8 cellular contexts compared by ENCODE assay signal in the genomic region with DNA sequence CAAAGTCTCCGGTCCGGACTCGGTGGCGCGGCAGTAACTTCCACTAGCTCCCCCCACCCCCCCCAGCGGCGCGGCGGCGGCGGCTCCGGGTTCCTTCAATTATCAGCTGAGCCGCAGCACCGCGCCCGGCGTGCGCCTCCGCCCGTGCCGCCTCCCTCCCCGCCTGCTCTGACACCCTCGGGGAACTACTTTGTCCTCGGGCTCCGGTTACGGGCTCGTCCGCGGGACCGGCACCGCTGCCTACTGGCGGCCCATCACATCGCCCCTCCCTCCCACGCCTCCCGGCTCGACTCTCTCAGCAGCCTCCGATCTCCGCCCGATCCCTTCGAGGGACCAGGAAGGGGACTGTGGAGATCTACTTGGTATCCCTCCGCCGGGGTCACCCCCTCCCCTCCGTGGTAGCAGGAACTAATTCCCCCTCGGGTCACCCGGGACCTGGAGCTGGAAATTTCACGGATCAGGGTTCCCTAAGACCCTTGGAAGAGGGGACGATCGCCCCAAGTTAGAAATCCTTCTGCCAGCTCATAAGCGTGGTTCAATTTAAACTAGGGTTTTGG. TPM values are rescaled to one million over a fixed set of nuclear protein-coding genes. Genes with fewer than 3 reads are reported as not detected.
DNase-seq lines count a peak whose midpoint lies in the region; ATAC-seq and TF ChIP-seq lines count a peak whose summit lies in the region.

A gene (minus strand): TSS at position 118 of the 557 bp plus-strand sequence. CDS start 41,930 bp downstream, outside the sequence.

- WGBS in liver: under 1% methylated on average over 49 of the region's 49 CpGs

- TF ChIP-seq RAD21 in liver (IDR thresholded peaks at IDR 0.05): peak in 1 of 2 donors; percentile 17

- no peaks in the 10 kb centered on the region for H3K27me3 ChIP-seq in BLaER1 treated with 17β-estradiol and CSF1 and Interleukin-3, amounts not matched to agents 10 nM and 100 nM
- H3K27me3 ChIP-seq in liver (ENCODE audit: control insufficient read depth in 4 of 4, insufficient read depth in 4 of 4, low read length in 3 of 4): no peaks in the 10 kb centered on the region

- H3K36me3 ChIP-seq in BLaER1 treated with 17β-estradiol and CSF1 and Interleukin-3, amounts not matched to agents 10 nM and 100 nM: peaks cover 11 to 27% (median 20%) of the 10 kb centered on the region in 11 experiments; a peak in 21 of 22 replicates
- H3K36me3 ChIP-seq in liver (ENCODE audit: control insufficient read depth in 4 of 4, insufficient read depth in 3 of 4, low read depth in 1 of 4, low read length in 3 of 4): peaks cover 0 to 5% (median 3%) of the 10 kb centered on the region in 4 donors

- H3K4me2 ChIP-seq in BLaER1 treated with 17β-estradiol and CSF1 and Interleukin-3, amounts not matched to agents 10 nM and 100 nM: peak within 1 kb of the TSS; percentile 89 to 98 (median 95)

- peaks cover 21 to 53% (median 40%) of the 10 kb centered on the region in 10 experiments for H3K4me1 ChIP-seq in BLaER1 treated with 17β-estradiol and CSF1 and Interleukin-3, amounts not matched to agents 10 nM and 100 nM
- H3K4me1 ChIP-seq in liver (ENCODE audit: control insufficient read depth in 4 of 4, insufficient read depth in 4 of 4, low read length in 3 of 4): peaks cover 0 to 26% (median 15%) of the 10 kb centered on the region in 4 donors

- H3K9ac ChIP-seq in BLaER1 treated with 17β-estradiol and CSF1 and Interleukin-3, amounts not matched to agents 10 nM and 100 nM: peak within 1 kb of the TSS; percentile 89 to 100 (median 96)
- H3K9ac ChIP-seq in liver (ENCODE audit: low read depth in 1 of 2, low read length in 2 of 2): peak within 1 kb of the TSS; percentile 87 to 93

- no peak for TF ChIP-seq CTCF in liver (IDR thresholded peaks at IDR 0.05; ENCODE audit: low read depth, low read length, missing input control)

- peak; percentile 60 for ATAC-seq in GM19328 (IDR thresholded peaks at IDR 0.05; ENCODE audit: unreplicated experiment)
- ATAC-seq in HG03520 (IDR thresholded peaks at IDR 0.05; ENCODE audit: unreplicated experiment): peak; percentile 57

- H4K20me1 ChIP-seq in BLaER1 treated with 17β-estradiol and CSF1 and Interleukin-3, amounts not matched to agents 10 nM and 100 nM: peaks cover 34 to 45% (median 39%) of the 10 kb centered on the region in 11 experiments

- peak within 1 kb of the TSS; percentile 75 to 99 (median 94) for H3K4me3 ChIP-seq in BLaER1 treated with 17β-estradiol and CSF1 and Interleukin-3, amounts not matched to agents 10 nM and 100 nM
- peak within 1 kb of the TSS; percentile 85 to 96 (median 91) for H3K4me3 ChIP-seq in liver (ENCODE audit: low read depth in 1 of 3, low read length in 3 of 3)

- H3K9me3 ChIP-seq in BLaER1 treated with 17β-estradiol and CSF1 and Interleukin-3, amounts not matched to agents 10 nM and 100 nM (replicated peaks in 1 of 11): no peaks in the 10 kb centered on the region
- no peaks in the 10 kb centered on the region for H3K9me3 ChIP-seq in liver (ENCODE audit: control insufficient read depth in 4 of 4, low read length in 3 of 4)

- H3K27ac ChIP-seq in BLaER1 treated with 17β-estradiol and CSF1 and Interleukin-3, amounts not matched to agents 10 nM and 100 nM: peak within 1 kb of the TSS; percentile 87 to 99 (median 97)
- H3K27ac ChIP-seq in liver (ENCODE audit: low read depth in 1 of 2, low read length in 2 of 2): peak within 1 kb of the TSS; percentile 87 to 91

- peak; percentile 90 for DNase-seq in NCI-H748 treated with DMSO at 0.1 percent for 48 hours (lab: John Stamatoyannopoulos, UW)
- peak; percentile 83 to 86 for DNase-seq in activated CD4-positive, alpha-beta T cell treated with anti-CD3 and anti-CD28 coated beads, Interleukin-2, amount 50 U/mL, for 4 hours
- peak; percentile 93 to 98 for DNase-seq in dermis microvascular lymphatic vessel endothelial cell (ENCODE audit: low read depth in 2 of 2)
- peak; percentile 88 for DNase-seq in stimulated activated CD4-positive, alpha-beta T cell treated with anti-CD3 and anti-CD28 coated beads, Interleukin-4, amount 100 ng/mL, for 24 hours

TF ChIP-seq in liver, 16 proteins besides CTCF, POLR2A, EP300 and RAD21:
- TF ChIP-seq, protein P1, sequence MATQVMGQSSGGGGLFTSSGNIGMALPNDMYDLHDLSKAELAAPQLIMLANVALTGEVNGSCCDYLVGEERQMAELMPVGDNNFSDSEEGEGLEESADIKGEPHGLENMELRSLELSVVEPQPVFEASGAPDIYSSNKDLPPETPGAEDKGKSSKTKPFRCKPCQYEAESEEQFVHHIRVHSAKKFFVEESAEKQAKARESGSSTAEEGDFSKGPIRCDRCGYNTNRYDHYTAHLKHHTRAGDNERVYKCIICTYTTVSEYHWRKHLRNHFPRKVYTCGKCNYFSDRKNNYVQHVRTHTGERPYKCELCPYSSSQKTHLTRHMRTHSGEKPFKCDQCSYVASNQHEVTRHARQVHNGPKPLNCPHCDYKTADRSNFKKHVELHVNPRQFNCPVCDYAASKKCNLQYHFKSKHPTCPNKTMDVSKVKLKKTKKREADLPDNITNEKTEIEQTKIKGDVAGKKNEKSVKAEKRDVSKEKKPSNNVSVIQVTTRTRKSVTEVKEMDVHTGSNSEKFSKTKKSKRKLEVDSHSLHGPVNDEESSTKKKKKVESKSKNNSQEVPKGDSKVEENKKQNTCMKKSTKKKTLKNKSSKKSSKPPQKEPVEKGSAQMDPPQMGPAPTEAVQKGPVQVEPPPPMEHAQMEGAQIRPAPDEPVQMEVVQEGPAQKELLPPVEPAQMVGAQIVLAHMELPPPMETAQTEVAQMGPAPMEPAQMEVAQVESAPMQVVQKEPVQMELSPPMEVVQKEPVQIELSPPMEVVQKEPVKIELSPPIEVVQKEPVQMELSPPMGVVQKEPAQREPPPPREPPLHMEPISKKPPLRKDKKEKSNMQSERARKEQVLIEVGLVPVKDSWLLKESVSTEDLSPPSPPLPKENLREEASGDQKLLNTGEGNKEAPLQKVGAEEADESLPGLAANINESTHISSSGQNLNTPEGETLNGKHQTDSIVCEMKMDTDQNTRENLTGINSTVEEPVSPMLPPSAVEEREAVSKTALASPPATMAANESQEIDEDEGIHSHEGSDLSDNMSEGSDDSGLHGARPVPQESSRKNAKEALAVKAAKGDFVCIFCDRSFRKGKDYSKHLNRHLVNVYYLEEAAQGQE (IDR thresholded peaks at IDR 0.05): peak; percentile 35
- no peak for TF ChIP-seq FOXA1 (IDR thresholded peaks at IDR 0.05)
- no peak for TF ChIP-seq HNF4G (IDR thresholded peaks at IDR 0.05)
- peak; percentile 48 to 52 for TF ChIP-seq HNF4A (conservative IDR thresholded peaks at IDR 0.05)
- peak; percentile 61 for TF ChIP-seq SP1 (IDR thresholded peaks at IDR 0.05)
- peak in 1 of 2 donors; percentile 25 for TF ChIP-seq JUND (IDR thresholded peaks at IDR 0.05)
- TF ChIP-seq TAF1 (conservative IDR thresholded peaks at IDR 0.05): peak; percentile 20
- TF ChIP-seq NR2F2 (IDR thresholded peaks at IDR 0.05): peak; percentile 99
- TF ChIP-seq, protein P2, sequence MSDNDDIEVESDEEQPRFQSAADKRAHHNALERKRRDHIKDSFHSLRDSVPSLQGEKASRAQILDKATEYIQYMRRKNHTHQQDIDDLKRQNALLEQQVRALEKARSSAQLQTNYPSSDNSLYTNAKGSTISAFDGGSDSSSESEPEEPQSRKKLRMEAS (IDR thresholded peaks at IDR 0.05): peak; percentile 28
- peak; percentile 43 to 82 for TF ChIP-seq GABPA (IDR thresholded peaks at IDR 0.05 in 1 of 2, conservative IDR thresholded peaks at IDR 0.05 in 1 of 2)
- TF ChIP-seq FOXA2 (IDR thresholded peaks at IDR 0.05): no peak
- peak; percentile 49 to 68 for TF ChIP-seq RXRA (IDR thresholded peaks at IDR 0.05)
- TF ChIP-seq EGR1 (IDR thresholded peaks at IDR 0.05; ENCODE audit: low read depth in 2 of 2): peak; percentile 67 to 73

RNA-seq across cellular contexts. Expression of the gene that starts here (rescaled TPM):
- total RNA-seq in dermis microvascular lymphatic vessel endothelial cell (212 and 240 TPM in 2 replicates), liver (100 to 1,000 TPM; 114 to 128 TPM)
- 10 to 100 TPM; 13.9 to 20.3 TPM for polyA plus RNA-seq in liver

Comparison
In these comparisons a context has a peak if more than half of its experiments do, and no peak if none do; other contexts are left out.
1. Peak in every context shown above with its lines: DNase-seq, ATAC-seq, H3K4me3 ChIP-seq and H3K27ac ChIP-seq.